ENCODE assay signal across 23 cellular contexts in the genomic region with DNA sequence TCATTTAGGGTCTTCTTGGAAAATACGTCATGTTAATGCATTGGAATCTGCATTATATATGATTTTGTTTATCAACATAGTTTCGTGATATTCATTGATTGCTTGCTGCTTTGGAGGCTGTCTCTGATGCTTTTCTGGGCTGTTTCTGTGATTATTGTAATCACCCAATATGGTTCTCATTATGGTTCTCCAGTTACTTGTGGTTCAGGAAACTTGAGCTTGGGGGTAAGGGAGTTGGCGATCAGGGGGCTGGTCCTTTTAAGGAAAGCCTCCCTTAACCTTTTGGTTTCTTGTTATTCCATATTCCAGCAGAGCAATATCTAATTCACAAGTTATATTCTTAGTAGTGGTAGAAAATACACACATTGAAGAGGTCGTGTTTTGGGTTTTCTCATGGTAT.
"Had no signal": no experiment of that assay in that cellular context is flagged by ENCODE, and none has a peak within 500 bp of the region (broad histone marks: within the 10 kb centered on the region; RNA-seq: fewer than 3 reads in every experiment).

No MANE protein-coding gene starts in this region.

- H3K9me3 Mint-ChIP-seq: activated CD4-positive, alpha-beta T cell treated with anti-CD3 and anti-CD28 coated beads, Interleukin-2, amount 10 ng/mL, durations not matched to agents 7 days and 5 days; activated naive CD4-positive, alpha-beta T cell treated with anti-CD3 and anti-CD28 coated beads, Interleukin-2, amount 50 U/mL, for 24 hours; immature natural killer cell; naive thymus-derived CD4-positive, alpha-beta T cell had no signal

- DNase-seq: activated CD4-positive, alpha-beta T cell treated with anti-CD3 and anti-CD28 coated beads, Interleukin-2, amount 10 ng/mL, durations not matched to agents 7 days and 5 days; activated CD8-positive, alpha-beta memory T cell treated with anti-CD3 and anti-CD28 coated beads for 24 hours; activated CD8-positive, alpha-beta memory T cell treated with anti-CD3 and anti-CD28 coated beads, Interleukin-2, amount 50 U/mL, for 48 hours; activated effector memory CD4-positive, alpha-beta T cell treated with Interleukin-2 at 50 U/mL for 16 hours; activated T-cell treated with anti-CD3 and anti-CD28 coated beads, Interleukin-2, amount 50 U/mL, for 48 hours; dermis blood vessel endothelial cell; effector memory CD4-positive, alpha-beta T cell; gastrocnemius medialis; heart left ventricle; immature natural killer cell; mesenchymal stem cell; naive thymus-derived CD4-positive, alpha-beta T cell; ovary; psoas muscle; right cardiac atrium; stimulated activated CD4-positive, alpha-beta T cell treated with anti-CD3 and anti-CD28 coated beads, Interleukin-4, amount 100 ng/mL, for 1 hour; T-helper 1 cell; T1000; testis; upper lobe of left lung had no signal

- H3K4me1 ChIP-seq: gastrocnemius medialis, psoas muscle, testis had no signal

- ATAC-seq: activated CD4-positive, CD25-positive, alpha-beta regulatory T cell treated with anti-CD3 and anti-CD28 coated beads, Interleukin-2, amount 50 U/mL, for 24 hours; gastrocnemius medialis; heart left ventricle; naive thymus-derived CD4-positive, alpha-beta T cell; psoas muscle; right cardiac atrium had no signal

- H3K4me3 Mint-ChIP-seq: activated CD4-positive, alpha-beta T cell treated with anti-CD3 and anti-CD28 coated beads, Interleukin-2, amount 10 ng/mL, durations not matched to agents 7 days and 5 days; activated naive CD4-positive, alpha-beta T cell treated with anti-CD3 and anti-CD28 coated beads, Interleukin-2, amount 50 U/mL, for 24 hours; immature natural killer cell; naive thymus-derived CD4-positive, alpha-beta T cell had no signal

- H3K27me3 ChIP-seq: gastrocnemius medialis, heart left ventricle, ovary, testis, upper lobe of left lung had no signal

- H3K27ac Mint-ChIP-seq: activated CD4-positive, alpha-beta T cell treated with anti-CD3 and anti-CD28 coated beads, Interleukin-2, amount 10 ng/mL, durations not matched to agents 7 days and 5 days; activated naive CD4-positive, alpha-beta T cell treated with anti-CD3 and anti-CD28 coated beads, Interleukin-2, amount 50 U/mL, for 24 hours had no signal

- H3K4me3 ChIP-seq: gastrocnemius medialis, heart left ventricle, ovary, psoas muscle, skin epidermis, testis, upper lobe of left lung had no signal

- H3K27me3 Mint-ChIP-seq: activated CD4-positive, alpha-beta T cell treated with anti-CD3 and anti-CD28 coated beads, Interleukin-2, amount 10 ng/mL, durations not matched to agents 7 days and 5 days; activated naive CD4-positive, alpha-beta T cell treated with anti-CD3 and anti-CD28 coated beads, Interleukin-2, amount 50 U/mL, for 24 hours; naive thymus-derived CD4-positive, alpha-beta T cell had no signal

- H3K9me3 ChIP-seq: gastrocnemius medialis, heart left ventricle, ovary, psoas muscle, testis, upper lobe of left lung had no signal

- H3K36me3 ChIP-seq: ovary had no signal

- H3K27ac ChIP-seq: gastrocnemius medialis, psoas muscle, testis, upper lobe of left lung had no signal
